8 cellular contexts compared by ENCODE assay signal in genomic region chr11:118415739-118416068, GRCh38. TPM values are rescaled to one million over a fixed set of nuclear protein-coding genes. Genes with fewer than 3 reads are reported as not detected.
DNase-seq lines count a peak whose midpoint lies in the region; ATAC-seq and TF ChIP-seq lines count a peak whose summit lies in the region.

No MANE protein-coding gene starts in this region.

- H3K9me3 ChIP-seq in DOHH2 (ENCODE audit: control insufficient read depth, insufficient read depth, low read length) (no peaks in the 10 kb centered on the region), esophagus squamous epithelium (no peaks in the 10 kb centered on the region)

- peak; percentile 65 for DNase-seq in KG1 (lab: John Stamatoyannopoulos, UW)
- peak; percentile 14 for DNase-seq in activated T-helper 1 cell treated with anti-CD3 and anti-CD28 coated beads, Interleukin-12 subunit alpha, Interleukin-12 subunit beta, Interleukin-2, Interleukin-4 antibody, amounts not matched to agents 30 ng/mL and 10 ng/mL and 1 ng/mL, durations not matched to agents 14 hours and 24 hours and 36 hours (ENCODE audit: low spot score)
- DNase-seq in iPS-NIHi7 (ENCODE audit: extremely low spot score), result peak; percentile 78
- no peak for DNase-seq in esophagus squamous epithelium (lab: John Stamatoyannopoulos, UW)

- 0 out of 2 replicates have a peak, but pooled peaks cover under 1% of the 10 kb centered on the region for H3K79me2 ChIP-seq in DOHH2 (ENCODE audit: control insufficient read depth, low read length)

- peak overlapping the region; percentile 45 for H3K4me2 ChIP-seq in DOHH2 (ENCODE audit: low read length)

- no peak overlapping the region for H3K27ac Mint-ChIP-seq in activated T-helper 1 cell treated with anti-CD3 and anti-CD28 coated beads, Interleukin-12 subunit alpha, Interleukin-12 subunit beta, Interleukin-2, Interleukin-4 antibody, amounts not matched to agents 30 ng/mL and 10 ng/mL and 1 ng/mL, durations not matched to agents 14 hours and 24 hours and 36 hours

- H3F3A ChIP-seq in DOHH2 (ENCODE audit: control insufficient read depth, insufficient read depth), result peaks cover 20% of the 10 kb centered on the region

- H3K36me3 ChIP-seq in DOHH2 (ENCODE audit: control insufficient read depth, low read length) (peaks cover 18% of the 10 kb centered on the region), esophagus squamous epithelium (peaks cover 0 to 22% (median 0%) of the 10 kb centered on the region in 3 donors)

- peaks cover 80% of the 10 kb centered on the region for H3K4me1 ChIP-seq in DOHH2 (ENCODE audit: control insufficient read depth, low read length)
- peaks cover 0 to 11% (median 0%) of the 10 kb centered on the region in 3 donors for H3K4me1 ChIP-seq in esophagus squamous epithelium

- peaks cover 8% of the 10 kb centered on the region for H3K36me3 Mint-ChIP-seq in activated T-helper 1 cell treated with anti-CD3 and anti-CD28 coated beads, Interleukin-12 subunit alpha, Interleukin-12 subunit beta, Interleukin-2, Interleukin-4 antibody, amounts not matched to agents 30 ng/mL and 10 ng/mL and 1 ng/mL, durations not matched to agents 14 hours and 24 hours and 36 hours (ENCODE audit: low read depth)

- intact Hi-C loops in activated T-helper 1 cell treated with anti-CD3 and anti-CD28 coated beads, Interleukin-12 subunit alpha, Interleukin-12 subunit beta, Interleukin-2, Interleukin-4 antibody, amounts not matched to agents 30 ng/mL and 10 ng/mL and 1 ng/mL, durations not matched to agents 14 hours and 24 hours and 36 hours (cut with micrococcal nuclease), result loop anchor here (1.0 to 2.0 kb wide), 2 partner anchors 19 to 73 kb away; no protein-coding TSS in a partner anchor
- intact Hi-C loops in esophagus squamous epithelium (cut with DNase I), result no loop called here

- H3K9me2 ChIP-seq in DOHH2 (replicated peaks; ENCODE audit: control insufficient read depth, low read length), result no peaks in the 10 kb centered on the region

- H3K4me1 Mint-ChIP-seq in activated T-helper 1 cell treated with anti-CD3 and anti-CD28 coated beads, Interleukin-12 subunit alpha, Interleukin-12 subunit beta, Interleukin-2, Interleukin-4 antibody, amounts not matched to agents 30 ng/mL and 10 ng/mL and 1 ng/mL, durations not matched to agents 14 hours and 24 hours and 36 hours (ENCODE audit: low read depth), result peaks cover under 1% of the 10 kb centered on the region

- ATAC-seq in HG03460 (IDR thresholded peaks at IDR 0.05; ENCODE audit: unreplicated experiment) (no peak), GM18511 (IDR thresholded peaks at IDR 0.05; ENCODE audit: unreplicated experiment) (no peak), HG02870 (IDR thresholded peaks at IDR 0.05; ENCODE audit: unreplicated experiment) (no peak)

- H3K27me3 ChIP-seq in DOHH2 (ENCODE audit: control insufficient read depth, low read length), result no peaks in the 10 kb centered on the region
- no peaks in the 10 kb centered on the region for H3K27me3 ChIP-seq in esophagus squamous epithelium

- H3K27ac ChIP-seq in DOHH2 (ENCODE audit: low read depth, low read length) (peak overlapping the region; percentile 44), esophagus squamous epithelium (no peak overlapping the region)

- TF ChIP-seq CTCF in DOHH2 (IDR thresholded peaks at IDR 0.05; ENCODE audit: low read depth, low read length, poor library complexity, severe bottlenecking) (no peak), esophagus squamous epithelium (IDR thresholded peaks at IDR 0.05) (no peak)

- no peaks in the 10 kb centered on the region for H4K20me1 ChIP-seq in DOHH2 (ENCODE audit: control insufficient read depth, insufficient read depth, low read depth, low read length)

- H3K9me3 Mint-ChIP-seq in activated T-helper 1 cell treated with anti-CD3 and anti-CD28 coated beads, Interleukin-12 subunit alpha, Interleukin-12 subunit beta, Interleukin-2, Interleukin-4 antibody, amounts not matched to agents 30 ng/mL and 10 ng/mL and 1 ng/mL, durations not matched to agents 14 hours and 24 hours and 36 hours, result no peaks in the 10 kb centered on the region

- no peak overlapping the region; the same call in 1 of the 2 replicates for H3K4me3 ChIP-seq in DOHH2 (ENCODE audit: low read length)
- H3K4me3 ChIP-seq in esophagus squamous epithelium, result no peak overlapping the region

- H3K27me3 Mint-ChIP-seq in activated T-helper 1 cell treated with anti-CD3 and anti-CD28 coated beads, Interleukin-12 subunit alpha, Interleukin-12 subunit beta, Interleukin-2, Interleukin-4 antibody, amounts not matched to agents 30 ng/mL and 10 ng/mL and 1 ng/mL, durations not matched to agents 14 hours and 24 hours and 36 hours (ENCODE audit: insufficient read depth), result no peaks in the 10 kb centered on the region

- H3K4me3 Mint-ChIP-seq in activated T-helper 1 cell treated with anti-CD3 and anti-CD28 coated beads, Interleukin-12 subunit alpha, Interleukin-12 subunit beta, Interleukin-2, Interleukin-4 antibody, amounts not matched to agents 30 ng/mL and 10 ng/mL and 1 ng/mL, durations not matched to agents 14 hours and 24 hours and 36 hours, result no peak overlapping the region

- no peak for TF ChIP-seq POLR2A in esophagus squamous epithelium (IDR thresholded peaks at IDR 0.05)

RNA-seq across cellular contexts. Expression of gene ATP5MG, which starts 14.3 kb away (rescaled TPM):
- total RNA-seq in activated T-helper 1 cell treated with anti-CD3 and anti-CD28 coated beads, Interleukin-12 subunit alpha, Interleukin-12 subunit beta, Interleukin-2, Interleukin-4 antibody, amounts not matched to agents 30 ng/mL and 10 ng/mL and 1 ng/mL, durations not matched to agents 14 hours and 24 hours and 36 hours, result 205 and 216 TPM in 2 replicates
- total RNA-seq in esophagus squamous epithelium, result 10 to 100 TPM; 44.2 to 65.0 (median 48.8) TPM

RNA-seq across cellular contexts. Expression of gene KMT2A, which starts 20.6 kb away (rescaled TPM):
- total RNA-seq in activated T-helper 1 cell treated with anti-CD3 and anti-CD28 coated beads, Interleukin-12 subunit alpha, Interleukin-12 subunit beta, Interleukin-2, Interleukin-4 antibody, amounts not matched to agents 30 ng/mL and 10 ng/mL and 1 ng/mL, durations not matched to agents 14 hours and 24 hours and 36 hours, result 78.4 and 87.8 TPM in 2 replicates
- 10 to 100 TPM; 22.0 to 54.0 (median 29.0) TPM for total RNA-seq in esophagus squamous epithelium

RNA-seq across cellular contexts. Expression of gene UBE4A, which starts 56.3 kb away (rescaled TPM):
- 44.1 and 46.0 TPM in 2 replicates for total RNA-seq in activated T-helper 1 cell treated with anti-CD3 and anti-CD28 coated beads, Interleukin-12 subunit alpha, Interleukin-12 subunit beta, Interleukin-2, Interleukin-4 antibody, amounts not matched to agents 30 ng/mL and 10 ng/mL and 1 ng/mL, durations not matched to agents 14 hours and 24 hours and 36 hours
- 10 to 100 TPM; 21.9 to 36.0 (median 33.2) TPM for total RNA-seq in esophagus squamous epithelium
